ENCODE assay signal across 21 cellular contexts in genomic region chr3:123311201-123311600, GRCh38.
"Had no signal": no experiment of that assay in that cellular context is flagged by ENCODE, and none has a peak within 500 bp of the region (broad histone marks: within the 10 kb centered on the region; RNA-seq: fewer than 3 reads in every experiment).

No MANE protein-coding gene starts in this region.

- H3K4me1 ChIP-seq: pancreas, thyroid gland, vagina had no signal

- H3K4me2 ChIP-seq: smooth muscle cell had no signal

- H3K4me3 Mint-ChIP-seq: effector memory CD8-positive, alpha-beta T cell; naive thymus-derived CD8-positive, alpha-beta T cell; stimulated activated effector memory CD8-positive, alpha-beta T cell treated with anti-CD3 and anti-CD28 coated beads, Interleukin-12 subunit alpha, Interleukin-12 subunit beta, amount 100 ng/mL, for 72 hours had no signal

- H3K4me3 ChIP-seq: pancreas, smooth muscle cell, stomach, thyroid gland, vagina had no signal

- H3K9me3 Mint-ChIP-seq: effector memory CD8-positive, alpha-beta T cell; naive thymus-derived CD8-positive, alpha-beta T cell; stimulated activated effector memory CD8-positive, alpha-beta T cell treated with anti-CD3 and anti-CD28 coated beads, Interleukin-12 subunit alpha, Interleukin-12 subunit beta, amount 100 ng/mL, for 72 hours had no signal

- H3K27me3 ChIP-seq: pancreas, stomach, thyroid gland, vagina had no signal

- H3K27ac ChIP-seq: neutrophil, pancreas, stomach, thyroid gland, vagina had no signal

- H3K36me3 Mint-ChIP-seq: naive thymus-derived CD8-positive, alpha-beta T cell; stimulated activated effector memory CD8-positive, alpha-beta T cell treated with anti-CD3 and anti-CD28 coated beads, Interleukin-12 subunit alpha, Interleukin-12 subunit beta, amount 100 ng/mL, for 72 hours had no signal

- DNase-seq: cortex of kidney; effector memory CD8-positive, alpha-beta T cell; erythroblast; mesenchymal stem cell; naive thymus-derived CD8-positive, alpha-beta T cell; stimulated activated CD4-positive, alpha-beta T cell treated with anti-CD3 and anti-CD28 coated beads, Interleukin-2, amount 100 ng/mL, for 24 hours; stimulated activated CD4-positive, alpha-beta T cell treated with anti-CD3 and anti-CD28 coated beads, Interleukin-4, amount 100 ng/mL, for 24 hours; stimulated activated naive CD4-positive, alpha-beta T cell treated with Interleukin-2 at 50 U/mL for 16 hours; stomach; thyroid gland; trophoblast cell had no signal

- FAIRE-seq: endometrium, frontal cortex, keratinocyte, pancreas had no signal

- H3K9me3 ChIP-seq: neutrophil, pancreas, stomach, thyroid gland, vagina had no signal

- ATAC-seq: effector memory CD8-positive, alpha-beta T cell; naive thymus-derived CD8-positive, alpha-beta T cell; pancreas; sciatic nerve; stimulated activated effector memory CD8-positive, alpha-beta T cell treated with anti-CD3 and anti-CD28 coated beads, Interleukin-12 subunit alpha, Interleukin-12 subunit beta, amount 100 ng/mL, for 72 hours had no signal

- H3K27me3 Mint-ChIP-seq: progenitor cell of endocrine pancreas had no signal

- H3K36me3 ChIP-seq: neutrophil, pancreas, thyroid gland, vagina had no signal

- H3K27ac Mint-ChIP-seq: effector memory CD8-positive, alpha-beta T cell; naive thymus-derived CD8-positive, alpha-beta T cell; progenitor cell of endocrine pancreas; stimulated activated effector memory CD8-positive, alpha-beta T cell treated with anti-CD3 and anti-CD28 coated beads, Interleukin-12 subunit alpha, Interleukin-12 subunit beta, amount 100 ng/mL, for 72 hours had no signal
